Comparison of ENCODE assay signal across 1 cellular context in the genomic region with DNA sequence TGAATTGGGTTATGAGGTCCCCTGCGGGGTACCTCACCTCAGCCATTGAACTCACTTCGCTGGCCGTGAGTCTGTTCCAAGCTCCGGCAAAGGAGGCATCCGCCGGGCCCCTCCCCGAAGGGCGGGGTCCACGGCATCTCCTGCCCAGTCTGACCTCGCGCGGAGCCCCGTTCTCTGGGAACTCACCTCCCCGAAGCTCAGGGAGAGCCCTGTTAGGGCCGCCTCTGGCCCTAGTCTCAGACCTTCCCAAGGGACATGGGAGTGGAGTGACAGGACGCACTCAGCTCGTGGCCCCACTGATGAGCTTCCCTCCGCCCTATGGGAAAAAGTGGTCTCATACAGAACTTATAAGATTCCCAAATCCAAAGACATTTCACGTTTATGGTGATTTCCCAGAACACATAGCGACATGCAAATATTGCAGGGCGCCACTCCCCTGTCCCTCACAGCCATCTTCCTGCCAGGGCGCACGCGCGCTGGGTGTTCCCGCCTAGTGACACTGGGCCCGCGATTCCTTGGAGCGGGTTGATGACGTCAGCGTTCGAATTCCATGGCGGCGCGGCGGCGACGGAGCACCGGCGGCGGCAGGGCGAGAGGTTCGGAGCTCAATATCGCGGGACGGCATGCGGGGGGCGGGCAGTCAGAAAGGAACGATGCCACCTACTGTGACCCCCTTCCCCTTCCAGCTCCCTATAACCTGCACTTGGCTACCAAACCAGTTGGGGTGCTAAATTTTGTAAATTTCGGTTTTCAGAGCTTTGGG.
TF ChIP-seq lines count a peak whose summit lies in the region.

A gene with protein sequence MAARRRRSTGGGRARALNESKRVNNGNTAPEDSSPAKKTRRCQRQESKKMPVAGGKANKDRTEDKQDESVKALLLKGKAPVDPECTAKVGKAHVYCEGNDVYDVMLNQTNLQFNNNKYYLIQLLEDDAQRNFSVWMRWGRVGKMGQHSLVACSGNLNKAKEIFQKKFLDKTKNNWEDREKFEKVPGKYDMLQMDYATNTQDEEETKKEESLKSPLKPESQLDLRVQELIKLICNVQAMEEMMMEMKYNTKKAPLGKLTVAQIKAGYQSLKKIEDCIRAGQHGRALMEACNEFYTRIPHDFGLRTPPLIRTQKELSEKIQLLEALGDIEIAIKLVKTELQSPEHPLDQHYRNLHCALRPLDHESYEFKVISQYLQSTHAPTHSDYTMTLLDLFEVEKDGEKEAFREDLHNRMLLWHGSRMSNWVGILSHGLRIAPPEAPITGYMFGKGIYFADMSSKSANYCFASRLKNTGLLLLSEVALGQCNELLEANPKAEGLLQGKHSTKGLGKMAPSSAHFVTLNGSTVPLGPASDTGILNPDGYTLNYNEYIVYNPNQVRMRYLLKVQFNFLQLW (plus strand): TSS at position 544 of the 763 bp plus-strand sequence. CDS start 7 bp downstream, at position 551.

TF ChIP-seq in HCT116, 20 proteins besides CTCF, POLR2A, EP300 and RAD21 (continued from another document):
- TF ChIP-seq SRF (IDR thresholded peaks at IDR 0.05; ENCODE audit: low read depth) (peak; percentile 49; the same call in 1 of the 2 replicates), ZNF274 (IDR thresholded peaks at IDR 0.05; ENCODE audit: low read depth, low read length) (no peak), EZH2phosphoT487 (IDR thresholded peaks at IDR 0.05; ENCODE audit: borderline replicate concordance) (no peak)
